Comparison of ENCODE assay signal across 8 cellular contexts in genomic region chr11:62832346-62833234, GRCh38. TPM values are rescaled to one million over a fixed set of nuclear protein-coding genes. Genes with fewer than 3 reads are reported as not detected.
DNase-seq lines count a peak whose midpoint lies in the region; ATAC-seq lines count a peak whose summit lies in the region.

TEX54 (minus strand) TSS chr11:62832841.

- no peaks in the 10 kb centered on the region for H3K9me3 ChIP-seq in skeletal muscle tissue (ENCODE audit: control insufficient read depth in 3 of 3, low read length in 3 of 3)

- CTCF ChIA-PET in activated CD4-positive, alpha-beta T cell treated with anti-CD3 and anti-CD28 coated beads, Interleukin-2, amount 10 ng/mL, durations not matched to agents 7 days and 5 days (lab: Charles Lee) = interaction anchor here (0.6 to 2.0 kb wide), 9 partner anchors 22 to 1041 kb away, joined by 3 to 15 read pairs (median 4); partner anchors contain the start of genes TUT1 and ZBTB3

- H3K4me3 ChIP-seq in iPS-11a (ENCODE audit: low read depth, low read length) (peak within 1 kb of the TSS; percentile 77), skeletal muscle tissue (ENCODE audit: low read length in 3 of 3) (peak within 1 kb of the TSS; percentile 63 to 91 (median 88))

- H3K27me3 Mint-ChIP-seq in activated CD4-positive, alpha-beta T cell treated with anti-CD3 and anti-CD28 coated beads, Interleukin-2, amount 10 ng/mL, durations not matched to agents 7 days and 5 days = no peaks in the 10 kb centered on the region
- no peaks in the 10 kb centered on the region for H3K27me3 Mint-ChIP-seq in activated naive CD8-positive, alpha-beta T cell treated with anti-CD3 and anti-CD28 coated beads for 36 hours

- H3K36me3 ChIP-seq in skeletal muscle tissue (ENCODE audit: control insufficient read depth in 3 of 3, insufficient read depth in 3 of 3, low read length in 3 of 3) = peaks cover 28 to 38% (median 35%) of the 10 kb centered on the region in 3 donors

- H3K9ac ChIP-seq in skeletal muscle tissue (ENCODE audit: low read depth in 1 of 3, low read length in 3 of 3) = peak within 1 kb of the TSS; percentile 95 to 97 (median 96)

- peak within 1 kb of the TSS; percentile 99 for H3K27ac Mint-ChIP-seq in activated CD4-positive, alpha-beta T cell treated with anti-CD3 and anti-CD28 coated beads, Interleukin-2, amount 10 ng/mL, durations not matched to agents 7 days and 5 days
- peak within 1 kb of the TSS; percentile 96 for H3K27ac Mint-ChIP-seq in activated naive CD8-positive, alpha-beta T cell treated with anti-CD3 and anti-CD28 coated beads for 36 hours

- H3K9me3 Mint-ChIP-seq in activated CD4-positive, alpha-beta T cell treated with anti-CD3 and anti-CD28 coated beads, Interleukin-2, amount 10 ng/mL, durations not matched to agents 7 days and 5 days = no peaks in the 10 kb centered on the region
- H3K9me3 Mint-ChIP-seq in activated naive CD8-positive, alpha-beta T cell treated with anti-CD3 and anti-CD28 coated beads for 36 hours = no peaks in the 10 kb centered on the region

- peaks cover 28% of the 10 kb centered on the region for H3K36me3 Mint-ChIP-seq in activated CD4-positive, alpha-beta T cell treated with anti-CD3 and anti-CD28 coated beads, Interleukin-2, amount 10 ng/mL, durations not matched to agents 7 days and 5 days (ENCODE audit: low read depth)
- peaks cover 24% of the 10 kb centered on the region for H3K36me3 Mint-ChIP-seq in activated naive CD8-positive, alpha-beta T cell treated with anti-CD3 and anti-CD28 coated beads for 36 hours

- H3K4me3 Mint-ChIP-seq in activated CD4-positive, alpha-beta T cell treated with anti-CD3 and anti-CD28 coated beads, Interleukin-2, amount 10 ng/mL, durations not matched to agents 7 days and 5 days = peak within 1 kb of the TSS; percentile 94
- H3K4me3 Mint-ChIP-seq in activated naive CD8-positive, alpha-beta T cell treated with anti-CD3 and anti-CD28 coated beads for 36 hours = peak within 1 kb of the TSS; percentile 91

- DNase-seq in activated CD4-positive, alpha-beta T cell treated with anti-CD3 and anti-CD28 coated beads, Interleukin-2, amount 10 ng/mL, durations not matched to agents 7 days and 5 days = no peak
- DNase-seq in activated CD4-positive, alpha-beta T cell treated with anti-CD3 and anti-CD28 coated beads, Interleukin-2, amount 50 U/mL, for 48 hours = no peak
- no peak for DNase-seq in activated naive CD8-positive, alpha-beta T cell treated with anti-CD3 and anti-CD28 coated beads for 36 hours
- no peak for DNase-seq in SIG-M5 treated with dmso at 0.1 percent for 504 hours (lab: John Stamatoyannopoulos, UW; ENCODE audit: unreplicated experiment)
- DNase-seq in stimulated activated CD4-positive, alpha-beta T cell treated with anti-CD3 and anti-CD28 coated beads, Interleukin-2, amount 100 ng/mL, for 48 hours = no peak

- no peaks in the 10 kb centered on the region for H3K27me3 ChIP-seq in skeletal muscle tissue (ENCODE audit: control insufficient read depth in 3 of 3, insufficient read depth in 3 of 3, low read length in 3 of 3)

- POLR2A ChIA-PET in activated CD4-positive, alpha-beta T cell treated with anti-CD3 and anti-CD28 coated beads, Interleukin-2, amount 10 ng/mL, durations not matched to agents 7 days and 5 days (lab: Charles Lee) = interaction anchor here (1.8 kb wide), 1 partner anchor 8 kb away, joined by 19 read pairs; no protein-coding TSS in a partner anchor

- peaks cover 26 to 38% (median 35%) of the 10 kb centered on the region in 3 donors for H3K4me1 ChIP-seq in skeletal muscle tissue (ENCODE audit: control insufficient read depth in 3 of 3, insufficient read depth in 3 of 3, low read length in 3 of 3)

- peaks cover 38% of the 10 kb centered on the region for H3K4me1 Mint-ChIP-seq in activated CD4-positive, alpha-beta T cell treated with anti-CD3 and anti-CD28 coated beads, Interleukin-2, amount 10 ng/mL, durations not matched to agents 7 days and 5 days
- H3K4me1 Mint-ChIP-seq in activated naive CD8-positive, alpha-beta T cell treated with anti-CD3 and anti-CD28 coated beads for 36 hours = peaks cover 45% of the 10 kb centered on the region

- peak within 1 kb of the TSS; percentile 98 for H3K27ac ChIP-seq in skeletal muscle tissue (ENCODE audit: low read depth, low read length)

- peak; percentile 15 for ATAC-seq in HG03354 (IDR thresholded peaks at IDR 0.05; ENCODE audit: poor library complexity, severe bottlenecking, unreplicated experiment)

RNA-seq across cellular contexts. Expression of gene TEX54, which starts in this region (rescaled TPM):
- total RNA-seq in activated CD4-positive, alpha-beta T cell treated with anti-CD3 and anti-CD28 coated beads, Interleukin-2, amount 10 ng/mL, durations not matched to agents 7 days and 5 days = under 1 TPM in 1 of 2 experiments, not detected in 1; 0.48 TPM
- total RNA-seq in activated naive CD8-positive, alpha-beta T cell treated with anti-CD3 and anti-CD28 coated beads for 36 hours = not detected
- total RNA-seq in skeletal muscle tissue = not detected
